ENCODE assay signal across 1 cellular context in the genomic region with DNA sequence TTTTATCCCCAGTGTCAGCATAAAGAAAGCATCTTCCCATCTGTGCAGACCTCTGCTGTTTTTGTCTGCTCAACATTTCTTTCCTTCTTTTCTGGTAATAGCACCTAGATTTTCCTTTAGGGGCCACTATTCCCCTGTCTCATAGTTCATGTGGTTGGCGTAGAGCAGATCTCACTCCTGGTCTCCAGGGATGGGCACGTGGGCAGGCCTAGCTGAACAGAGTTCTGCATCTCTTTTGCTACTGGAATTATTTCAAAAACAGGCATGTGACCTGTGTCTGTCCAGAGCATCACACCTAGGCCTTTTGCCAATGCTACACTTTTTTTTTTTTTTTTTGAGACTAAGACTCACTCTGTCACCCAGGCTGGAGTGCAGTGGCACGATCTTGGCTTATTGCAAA.
A peak's percentile ranks its signal among the peaks of the same experiment; 100 is the strongest.
TF ChIP-seq lines count a peak whose summit lies in the region.

No MANE protein-coding gene starts in this region.

TF ChIP-seq in HepG2, 621 proteins besides CTCF, POLR2A, EP300 and RAD21:
- TF ChIP-seq, protein P1, sequence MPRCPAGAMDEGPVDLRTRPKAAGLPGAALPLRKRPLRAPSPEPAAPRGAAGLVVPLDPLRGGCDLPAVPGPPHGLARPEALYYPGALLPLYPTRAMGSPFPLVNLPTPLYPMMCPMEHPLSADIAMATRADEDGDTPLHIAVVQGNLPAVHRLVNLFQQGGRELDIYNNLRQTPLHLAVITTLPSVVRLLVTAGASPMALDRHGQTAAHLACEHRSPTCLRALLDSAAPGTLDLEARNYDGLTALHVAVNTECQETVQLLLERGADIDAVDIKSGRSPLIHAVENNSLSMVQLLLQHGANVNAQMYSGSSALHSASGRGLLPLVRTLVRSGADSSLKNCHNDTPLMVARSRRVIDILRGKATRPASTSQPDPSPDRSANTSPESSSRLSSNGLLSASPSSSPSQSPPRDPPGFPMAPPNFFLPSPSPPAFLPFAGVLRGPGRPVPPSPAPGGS (CRISPR knock-in tag; IDR thresholded peaks at IDR 0.05) = no peak
- TF ChIP-seq MAFF (IDR thresholded peaks at IDR 0.05; ENCODE audit: low read depth, low read length) (0 out of 2 replicates have a peak, but pooled peaks have one; percentile 20), MAFK (conservative IDR thresholded peaks at IDR 0.05 in 1 of 2, IDR thresholded peaks at IDR 0.05 in 1 of 2; ENCODE audit: low read length in 2 of 2) (0 out of 4 replicates have a peak, but pooled peaks of 1 of the 2 experiments have one; percentile 19)
